17 cellular contexts compared by ENCODE assay signal in genomic region chr2:9095226-9095625, GRCh38.
A peak's percentile ranks its signal among the peaks of the same experiment; 100 is the strongest.
DNase-seq lines count a peak whose midpoint lies in the region; ATAC-seq and TF ChIP-seq lines count a peak whose summit lies in the region.
"Had no signal": no experiment of that assay in that cellular context is flagged by ENCODE, and none has a peak within 500 bp of the region (broad histone marks: within the 10 kb centered on the region; RNA-seq: fewer than 3 reads in every experiment).

No MANE protein-coding gene starts in this region.

- H3K4me3 ChIP-seq in left ventricle myocardium inferior (peak overlapping the region; percentile 42), fibroblast of lung (replicated peaks in 1 of 4; ENCODE audit: control extremely low read depth in 1 of 4, insufficient read depth in 1 of 4, low read depth in 3 of 4, low read length in 4 of 4) (no peak overlapping the region), osteoblast (ENCODE audit: insufficient read depth, low read length) (no peak overlapping the region)
- H3K4me3 ChIP-seq: A549, cardiac muscle cell had no signal

- no peak overlapping the region for H3K9ac ChIP-seq in fibroblast of lung (ENCODE audit: insufficient read depth, low read length)

- H3K4me2 ChIP-seq in fibroblast of lung (ENCODE audit: extremely low read depth, insufficient read depth, low read length) (no peak overlapping the region), osteoblast (ENCODE audit: insufficient read depth, low read length) (peak overlapping the region; percentile 44)
- H3K4me2 ChIP-seq: A549 had no signal

- no peaks in the 10 kb centered on the region for H3K36me3 ChIP-seq in left ventricle myocardium inferior
- no peaks in the 10 kb centered on the region for H3K36me3 ChIP-seq in fibroblast of lung (ENCODE audit: control insufficient read depth, insufficient read depth, low read length)
- H3K36me3 ChIP-seq in osteoblast (ENCODE audit: insufficient read depth, low read length): no peaks in the 10 kb centered on the region
- H3K36me3 ChIP-seq: cardiac muscle cell had no signal

- H4K20me1 ChIP-seq in fibroblast of lung (ENCODE audit: control insufficient read depth, extremely low read depth, insufficient read depth, low read length): no peaks in the 10 kb centered on the region
- no peaks in the 10 kb centered on the region for H4K20me1 ChIP-seq in osteoblast (ENCODE audit: insufficient read depth, low read length)

- no peak for DNase-seq in left ventricle myocardium inferior
- no peak for DNase-seq in cardiac septum (ENCODE audit: low spot score)
- DNase-seq in fibroblast of lung (ENCODE audit: low read depth in 2 of 2): no peak
- no peak for DNase-seq in osteoblast (ENCODE audit: insufficient read length, low spot score, missing footprints)
- DNase-seq in GM19238 (ENCODE audit: insufficient read length, low spot score): no peak
- no peak for DNase-seq in NCI-H82 treated with DMSO at 0.1 percent for 48 hours (lab: John Stamatoyannopoulos, UW; ENCODE audit: unreplicated experiment)
- no peak for DNase-seq in COLO829 (ENCODE audit: low spot score)
- DNase-seq: activated CD4-positive, alpha-beta T cell treated with anti-CD3 and anti-CD28 coated beads, Interleukin-2, amount 10 ng/mL, durations not matched to agents 7 days and 5 days; DMS 273 treated with DMSO at 0.1 percent for 48 hours; GDM1; NCI-H2029; stimulated activated CD4-positive, alpha-beta T cell treated with anti-CD3 and anti-CD28 coated beads, Interleukin-4, amount 100 ng/mL, for 4 hours; T-helper 17 cell had no signal

- H3K79me2 ChIP-seq in fibroblast of lung (ENCODE audit: control insufficient read depth, insufficient read depth, low read length) (no peaks in the 10 kb centered on the region), osteoblast (ENCODE audit: insufficient read depth, low read length) (no peaks in the 10 kb centered on the region)

- intact Hi-C loops in left ventricle myocardium inferior (cut with micrococcal nuclease) (no loop called here), cardiac septum (cut with DNase I) (no loop called here)

- TF ChIP-seq CTCF in left ventricle myocardium inferior (IDR thresholded peaks at IDR 0.05; ENCODE audit: borderline replicate concordance): no peak
- no peak for TF ChIP-seq CTCF in fibroblast of lung (conservative IDR thresholded peaks at IDR 0.05 in 1 of 2, IDR thresholded peaks at IDR 0.05 in 1 of 2; ENCODE audit: low read depth in 1 of 2, low read length in 2 of 2)
- no peak for TF ChIP-seq CTCF in osteoblast (IDR thresholded peaks at IDR 0.05; ENCODE audit: extremely low read depth, low read depth, low read length)

- no peak for ATAC-seq in GM21526 (IDR thresholded peaks at IDR 0.05; ENCODE audit: low FRiP score, unreplicated experiment)
- ATAC-seq: A549; activated T-helper 17 cell treated with anti-CD3 and anti-CD28 coated beads, Interleukin-2, amount 50 U/mL, for 72 hours; T-helper 17 cell had no signal

- H3K4me1 ChIP-seq in left ventricle myocardium inferior: peaks cover 27% of the 10 kb centered on the region
- H3K4me1 ChIP-seq in fibroblast of lung (ENCODE audit: control insufficient read depth, extremely low read depth, insufficient read depth, low read length): peaks cover 10% of the 10 kb centered on the region
- H3K4me1 ChIP-seq in osteoblast (ENCODE audit: insufficient read depth, low read length): peaks cover 14% of the 10 kb centered on the region

- H3K9me3 ChIP-seq in left ventricle myocardium inferior (replicated peaks) (no peaks in the 10 kb centered on the region), fibroblast of lung (ENCODE audit: control insufficient read depth, insufficient read depth, low read depth, low read length) (no peaks in the 10 kb centered on the region), osteoblast (ENCODE audit: low read depth, low read length) (no peaks in the 10 kb centered on the region)
- H3K9me3 ChIP-seq: A549 had no signal

- H3K27ac ChIP-seq in left ventricle myocardium inferior (replicated peaks) (peak overlapping the region; percentile 33), fibroblast of lung (ENCODE audit: insufficient read depth, low read length) (no peak overlapping the region), osteoblast (ENCODE audit: low read depth, low read length) (no peak overlapping the region)
- H3K27ac ChIP-seq: cardiac muscle cell had no signal

- H2AFZ ChIP-seq in fibroblast of lung (ENCODE audit: low read length) (peak overlapping the region; percentile 40), osteoblast (ENCODE audit: low read length) (peak overlapping the region; percentile 28)

- H3K27me3 ChIP-seq in left ventricle myocardium inferior (ENCODE audit: low read depth) (no peaks in the 10 kb centered on the region), fibroblast of lung (ENCODE audit: control insufficient read depth, insufficient read depth, low read length) (no peaks in the 10 kb centered on the region), osteoblast (ENCODE audit: insufficient read depth, low read length) (no peaks in the 10 kb centered on the region)
- H3K27me3 ChIP-seq: cardiac muscle cell had no signal
